Comparison of ENCODE assay signal across 24 cellular contexts in genomic region chr7:79403451-79403850, GRCh38. TPM values are rescaled to one million over a fixed set of nuclear protein-coding genes. Genes with fewer than 3 reads are reported as not detected.
A peak's percentile ranks its signal among the peaks of the same experiment; 100 is the strongest.
DNase-seq lines count a peak whose midpoint lies in the region; ATAC-seq and TF ChIP-seq lines count a peak whose summit lies in the region.
"Had no signal": no experiment of that assay in that cellular context is flagged by ENCODE, and none has a peak within 500 bp of the region (broad histone marks: within the 10 kb centered on the region; RNA-seq: fewer than 3 reads in every experiment).

No MANE protein-coding gene starts in this region.

- ATAC-seq in HG02623 (IDR thresholded peaks at IDR 0.05; ENCODE audit: unreplicated experiment): no peak
- ATAC-seq: activated CD8-positive, alpha-beta T cell treated with anti-CD3 and anti-CD28 coated beads for 36 hours; CD8-positive, alpha-beta T cell; natural killer cell treated with Interleukin-12 subunit alpha and Interleukin-12 subunit beta and Interleukin-15 and Interleukin-18, amount 100 ng/mL, for 72 hours; psoas muscle had no signal

- H3K27ac Mint-ChIP-seq in nephron: peak overlapping the region; percentile 36 to 82 (median 76)
- H3K27ac Mint-ChIP-seq: activated CD8-positive, alpha-beta T cell treated with anti-CD3 and anti-CD28 coated beads for 36 hours; activated naive CD4-positive, alpha-beta T cell treated with anti-CD3 and anti-CD28 coated beads for 36 hours; CD8-positive, alpha-beta T cell; dendritic cell treated with granulocyte-macrophage colony-stimulating factor and Interleukin-4, amounts not matched to agents 40 ng/mL and 50 ng/mL, for 4 days; natural killer cell treated with Interleukin-12 subunit alpha and Interleukin-12 subunit beta and Interleukin-15 and Interleukin-18, amount 100 ng/mL, for 72 hours had no signal

- no peaks in the 10 kb centered on the region for H3K27me3 Mint-ChIP-seq in nephron (ENCODE audit: low read depth)
- H3K27me3 Mint-ChIP-seq: activated CD8-positive, alpha-beta T cell treated with anti-CD3 and anti-CD28 coated beads for 36 hours; dendritic cell treated with granulocyte-macrophage colony-stimulating factor and Interleukin-4, amounts not matched to agents 40 ng/mL and 50 ng/mL, for 4 days; natural killer cell treated with Interleukin-12 subunit alpha and Interleukin-12 subunit beta and Interleukin-15 and Interleukin-18, amount 100 ng/mL, for 72 hours had no signal

- H3K36me3 ChIP-seq in adipocyte (ENCODE audit: control insufficient read depth, insufficient read depth, low read length, severe bottlenecking) (no peaks in the 10 kb centered on the region), fibroblast of lung (ENCODE audit: control insufficient read depth, insufficient read depth, low read length) (no peaks in the 10 kb centered on the region), smooth muscle cell (ENCODE audit: low read depth) (no peaks in the 10 kb centered on the region)

- H3K27ac ChIP-seq in fibroblast of lung (ENCODE audit: insufficient read depth, low read length): no peak overlapping the region
- H3K27ac ChIP-seq in smooth muscle cell (ENCODE audit: low read depth): no peak overlapping the region
- H3K27ac ChIP-seq: psoas muscle had no signal

- TF ChIP-seq CTCF in fibroblast of lung (conservative IDR thresholded peaks at IDR 0.05 in 1 of 2, IDR thresholded peaks at IDR 0.05 in 1 of 2; ENCODE audit: low read depth in 1 of 2, low read length in 2 of 2) (no peak), nephron (IDR thresholded peaks at IDR 0.05; ENCODE audit: unreplicated experiment in 3 of 3) (no peak), smooth muscle cell (IDR thresholded peaks at IDR 0.05; ENCODE audit: borderline replicate concordance, insufficient read depth, poor library complexity, severe bottlenecking) (no peak)

- H3K9ac ChIP-seq in adipocyte (ENCODE audit: low read length) (peak overlapping the region; percentile 57), fibroblast of lung (ENCODE audit: insufficient read depth, low read length) (no peak overlapping the region), smooth muscle cell (ENCODE audit: low read depth) (no peak overlapping the region)

- H3K9me3 Mint-ChIP-seq in nephron: no peaks in the 10 kb centered on the region
- H3K9me3 Mint-ChIP-seq: activated CD8-positive, alpha-beta T cell treated with anti-CD3 and anti-CD28 coated beads for 36 hours; activated naive CD4-positive, alpha-beta T cell treated with anti-CD3 and anti-CD28 coated beads for 36 hours; CD8-positive, alpha-beta T cell; dendritic cell treated with granulocyte-macrophage colony-stimulating factor and Interleukin-4, amounts not matched to agents 40 ng/mL and 50 ng/mL, for 4 days had no signal

- peak overlapping the region; percentile 65 for H3K4me3 ChIP-seq in adipocyte (ENCODE audit: low read length)
- H3K4me3 ChIP-seq in fibroblast of lung (replicated peaks in 1 of 4; ENCODE audit: control extremely low read depth in 1 of 4, insufficient read depth in 1 of 4, low read depth in 3 of 4, low read length in 4 of 4): no peak overlapping the region
- H3K4me3 ChIP-seq in smooth muscle cell: no peak overlapping the region
- H3K4me3 ChIP-seq: psoas muscle had no signal

- peaks cover 30% of the 10 kb centered on the region for H3K4me1 Mint-ChIP-seq in nephron

- peak; percentile 37 for DNase-seq in EH (ENCODE audit: low read depth)
- DNase-seq in adipocyte (ENCODE audit: low read depth): peak; percentile 75
- DNase-seq in fibroblast of lung (ENCODE audit: low read depth in 2 of 2): peak in 1 of 2 donors; percentile 76
- no peak for DNase-seq in smooth muscle cell (lab: John Stamatoyannopoulos, UW; ENCODE audit: unreplicated experiment)
- DNase-seq in NCI-H2107 (lab: John Stamatoyannopoulos, UW): no peak
- no peak for DNase-seq in HUDEP-2 (lab: John Stamatoyannopoulos, UW; ENCODE audit: unreplicated experiment in 76 of 76)
- DNase-seq: activated CD8-positive, alpha-beta T cell treated with anti-CD3 and anti-CD28 coated beads for 36 hours; activated naive CD4-positive, alpha-beta T cell treated with anti-CD3 and anti-CD28 coated beads for 36 hours; activated T-cell treated with anti-CD3 and anti-CD28 coated beads, Interleukin-2, amount 50 U/mL, for 1 hour; CD8-positive, alpha-beta T cell; DND-41; head of caudate nucleus; KBM-7; NCI-H1048; NCI-H1930; NCI-H446 treated with DMSO at 0.1 percent for 48 hours; NK-92 treated with Interleukin-12 subunit alpha and Interleukin-12 subunit beta, amount 100 ng/mL, for 24 hours; psoas muscle; stimulated activated CD4-positive, alpha-beta T cell treated with anti-CD3 and anti-CD28 coated beads, Interleukin-15, amount 100 ng/mL, for 24 hours; T1000 had no signal

- no peaks in the 10 kb centered on the region for H3F3A ChIP-seq in smooth muscle cell (ENCODE audit: low read depth)

- H2AFZ ChIP-seq in fibroblast of lung (ENCODE audit: low read length) (no peak overlapping the region), smooth muscle cell (ENCODE audit: low read depth) (no peak overlapping the region)

- H3K9me3 ChIP-seq in adipocyte (ENCODE audit: control insufficient read depth, low read length) (no peaks in the 10 kb centered on the region), fibroblast of lung (ENCODE audit: control insufficient read depth, insufficient read depth, low read depth, low read length) (no peaks in the 10 kb centered on the region), smooth muscle cell (replicated peaks; ENCODE audit: low read depth) (no peaks in the 10 kb centered on the region)
- H3K9me3 ChIP-seq: psoas muscle had no signal

- H3K4me2 ChIP-seq in fibroblast of lung (ENCODE audit: extremely low read depth, insufficient read depth, low read length) (peak overlapping the region; percentile 64), smooth muscle cell (no peak overlapping the region)

- H3K79me2 ChIP-seq in fibroblast of lung (ENCODE audit: control insufficient read depth, insufficient read depth, low read length) (peaks cover 2% of the 10 kb centered on the region), smooth muscle cell (ENCODE audit: low read depth) (no peaks in the 10 kb centered on the region)

- 88% methylated on average over 2 of the region's 2 CpGs for WGBS in smooth muscle cell (ENCODE audit: low lambda C conversion rate)

- H3K4me1 ChIP-seq in adipocyte (ENCODE audit: control insufficient read depth, insufficient read depth, low read length): peaks cover 36% of the 10 kb centered on the region
- peaks cover 12% of the 10 kb centered on the region for H3K4me1 ChIP-seq in fibroblast of lung (ENCODE audit: control insufficient read depth, extremely low read depth, insufficient read depth, low read length)
- H3K4me1 ChIP-seq in smooth muscle cell (ENCODE audit: low read depth): no peaks in the 10 kb centered on the region
- H3K4me1 ChIP-seq: psoas muscle had no signal

- H3K27me3 ChIP-seq in adipocyte (replicated peaks; ENCODE audit: control insufficient read depth, insufficient read depth, low read length) (no peaks in the 10 kb centered on the region), fibroblast of lung (ENCODE audit: control insufficient read depth, insufficient read depth, low read length) (no peaks in the 10 kb centered on the region), smooth muscle cell (ENCODE audit: low read depth) (no peaks in the 10 kb centered on the region)

- H4K20me1 ChIP-seq in fibroblast of lung (ENCODE audit: control insufficient read depth, extremely low read depth, insufficient read depth, low read length) (no peaks in the 10 kb centered on the region), smooth muscle cell (ENCODE audit: low read depth) (no peaks in the 10 kb centered on the region)

- H3K4me3 Mint-ChIP-seq in nephron: no peak overlapping the region
- H3K4me3 Mint-ChIP-seq: activated CD8-positive, alpha-beta T cell treated with anti-CD3 and anti-CD28 coated beads for 36 hours; activated naive CD4-positive, alpha-beta T cell treated with anti-CD3 and anti-CD28 coated beads for 36 hours; CD8-positive, alpha-beta T cell; dendritic cell treated with granulocyte-macrophage colony-stimulating factor and Interleukin-4, amounts not matched to agents 40 ng/mL and 50 ng/mL, for 4 days; natural killer cell treated with Interleukin-12 subunit alpha and Interleukin-12 subunit beta and Interleukin-15 and Interleukin-18, amount 100 ng/mL, for 72 hours had no signal

- H3K36me3 Mint-ChIP-seq in nephron (ENCODE audit: low read depth): no peaks in the 10 kb centered on the region
- H3K36me3 Mint-ChIP-seq: CD8-positive, alpha-beta T cell; natural killer cell treated with Interleukin-12 subunit alpha and Interleukin-12 subunit beta and Interleukin-15 and Interleukin-18, amount 100 ng/mL, for 72 hours had no signal

RNA-seq across cellular contexts. Expression of gene MAGI2, which starts 50.0 kb away (rescaled TPM):
- 9.2 and 17.0 TPM in 2 replicates for total RNA-seq in fibroblast of lung
- 1.6 and 1.8 TPM in 2 replicates for polyA plus RNA-seq in fibroblast of lung
- 3.9 and 5.0 TPM in 2 replicates for polyA plus RNA-seq in fibroblast of lung (2012)
- polyA minus RNA-seq in fibroblast of lung (ENCODE audit: low replicate concordance): 8.2 and 9.5 TPM in 2 replicates
- 9.1 and 10.7 TPM in 2 replicates for total RNA-seq in smooth muscle cell
- 3.4 and 5.7 TPM in 2 replicates for polyA plus RNA-seq in smooth muscle cell

Comparison
In these comparisons a context has a peak if more than half of its experiments do, and no peak if none do; other contexts are left out.
1. DNase-seq: peak in EH (single experiment) and adipocyte (single experiment); none in smooth muscle cell (single experiment), NCI-H2107 (single experiment) and HUDEP-2 (0 of 76).